ENCODE assay signal across 1 cellular context in genomic region chr11:28110839-28111235, GRCh38.
TF ChIP-seq lines count a peak whose summit lies in the region.

No MANE protein-coding gene starts in this region.

TF ChIP-seq in HepG2, 621 proteins besides CTCF, POLR2A, EP300 and RAD21 (continued from another document):
- TF ChIP-seq STAT6 (CRISPR knock-in tag; IDR thresholded peaks at IDR 0.05; ENCODE audit: borderline replicate concordance) (no peak), ARNTL (CRISPR knock-in tag; IDR thresholded peaks at IDR 0.05) (no peak), ZNF75D (CRISPR knock-in tag; IDR thresholded peaks at IDR 0.05; ENCODE audit: borderline replicate concordance) (no peak), HHEX (CRISPR knock-in tag; IDR thresholded peaks at IDR 0.05) (no peak), JUN (CRISPR knock-in tag; IDR thresholded peaks at IDR 0.05) (no peak), ZNF12 (CRISPR knock-in tag; IDR thresholded peaks at IDR 0.05) (no peak), BORCS8-MEF2B (CRISPR knock-in tag; IDR thresholded peaks at IDR 0.05) (no peak), MIER2 (CRISPR knock-in tag; IDR thresholded peaks at IDR 0.05) (no peak), ZNF253 (CRISPR knock-in tag; IDR thresholded peaks at IDR 0.05; ENCODE audit: borderline replicate concordance) (no peak)
